Comparison of ENCODE assay signal across 8 cellular contexts in the genomic region with DNA sequence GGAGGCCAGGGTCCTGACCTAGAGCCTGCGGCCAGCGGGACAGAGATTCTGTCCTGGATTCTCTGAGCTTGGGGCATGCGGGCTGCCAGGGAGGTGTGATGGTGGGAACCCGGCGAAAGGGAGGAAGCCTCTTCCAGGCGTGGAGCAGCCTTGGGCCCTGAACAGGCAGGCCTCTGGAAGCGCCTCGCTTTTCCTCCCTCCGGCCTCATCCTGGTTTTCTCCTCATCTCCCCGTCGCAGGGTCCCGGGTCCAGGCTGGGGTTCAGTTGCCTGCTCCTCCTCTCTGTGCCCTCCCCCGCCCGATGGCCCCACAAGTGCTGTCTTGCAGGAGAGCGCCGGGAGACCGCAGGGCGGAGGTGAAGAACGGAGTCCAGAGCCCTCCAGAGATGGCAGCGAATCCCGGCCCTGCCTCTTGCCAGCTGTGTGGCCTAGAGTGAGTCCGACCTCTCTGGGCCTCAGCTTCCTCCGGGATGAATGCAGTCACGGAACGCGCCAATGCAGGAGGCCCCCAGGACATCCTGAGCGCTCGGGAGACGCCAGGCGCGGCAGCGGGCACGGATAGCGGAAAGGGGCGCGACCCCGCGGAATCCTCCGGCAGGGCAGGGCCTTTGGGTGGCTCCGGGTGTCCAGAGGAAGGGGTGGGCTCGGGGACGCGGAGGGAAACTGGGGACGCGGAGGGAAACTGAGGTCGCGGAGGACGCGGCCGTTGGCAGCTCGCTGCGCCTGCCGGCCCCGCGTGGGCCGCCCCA. TPM values are rescaled to one million over a fixed set of nuclear protein-coding genes. Genes with fewer than 3 reads are reported as not detected.
DNase-seq lines count a peak whose midpoint lies in the region; ATAC-seq and TF ChIP-seq lines count a peak whose summit lies in the region.

No MANE protein-coding gene starts in this region.

- no peak overlapping the region for H3K27ac Mint-ChIP-seq in stimulated activated naive CD8-positive, alpha-beta T cell treated with anti-CD3 and anti-CD28 coated beads, Interleukin-15, Interleukin-2, amounts not matched to agents 100 ng/mL and 50 ng/mL, for 24 hours
- H3K27ac Mint-ChIP-seq in chondrocyte (ENCODE audit: unreplicated experiment), result no peak overlapping the region

- H3K9me3 ChIP-seq in mesodermal cell (ENCODE audit: control insufficient read depth, low read length) (no peaks in the 10 kb centered on the region), aorta (ENCODE audit: control insufficient read depth, low read length) (no peaks in the 10 kb centered on the region)

- peaks cover 4% of the 10 kb centered on the region for H3K4me1 Mint-ChIP-seq in stimulated activated naive CD8-positive, alpha-beta T cell treated with anti-CD3 and anti-CD28 coated beads, Interleukin-15, Interleukin-2, amounts not matched to agents 100 ng/mL and 50 ng/mL, for 24 hours (ENCODE audit: low read depth)
- H3K4me1 Mint-ChIP-seq in chondrocyte (ENCODE audit: low read depth), result peaks cover 13% of the 10 kb centered on the region

- peak overlapping the region; percentile 56 for H3K4me3 Mint-ChIP-seq in stimulated activated naive CD8-positive, alpha-beta T cell treated with anti-CD3 and anti-CD28 coated beads, Interleukin-15, Interleukin-2, amounts not matched to agents 100 ng/mL and 50 ng/mL, for 24 hours
- H3K4me3 Mint-ChIP-seq in chondrocyte (ENCODE audit: unreplicated experiment), result peak overlapping the region; percentile 68

- 28 to 34% methylated on average over 36 to 37 of the region's 56 CpGs for WGBS in mesodermal cell (ENCODE audit: insufficient coverage in 2 of 2), 2 experiments
- 9 to 11% methylated on average over 37 to 56 of the region's 56 CpGs for WGBS in aorta, 2 donors

- H3K4me1 ChIP-seq in mesodermal cell (ENCODE audit: control insufficient read depth, insufficient read depth, low read length, poor library complexity, severe bottlenecking), result no peaks in the 10 kb centered on the region
- H3K4me1 ChIP-seq in aorta (ENCODE audit: control insufficient read depth in 1 of 2, insufficient read depth in 2 of 2, low read length in 2 of 2), result no peaks in the 10 kb centered on the region

- no peak for TF ChIP-seq CTCF in chondrocyte (IDR thresholded peaks at IDR 0.05)

- ATAC-seq in stimulated activated naive CD8-positive, alpha-beta T cell treated with anti-CD3 and anti-CD28 coated beads, Interleukin-15, Interleukin-2, amounts not matched to agents 100 U/mL and 50 U/mL, for 24 hours, result no peak
- ATAC-seq in aorta (ENCODE audit: low FRiP score), result peak; percentile 27

- TF ChIP-seq POLR2A in erythroblast (IDR thresholded peaks at IDR 0.05; ENCODE audit: low read length), result no peak

- H3K27me3 Mint-ChIP-seq in stimulated activated naive CD8-positive, alpha-beta T cell treated with anti-CD3 and anti-CD28 coated beads, Interleukin-15, Interleukin-2, amounts not matched to agents 100 ng/mL and 50 ng/mL, for 24 hours, result peaks cover 54% of the 10 kb centered on the region
- peaks cover 18% of the 10 kb centered on the region for H3K27me3 Mint-ChIP-seq in chondrocyte (ENCODE audit: low read depth)

- no peak for DNase-seq in stimulated activated naive CD8-positive, alpha-beta T cell treated with anti-CD3 and anti-CD28 coated beads, Interleukin-15, Interleukin-2, amounts not matched to agents 100 U/mL and 50 U/mL, for 24 hours
- DNase-seq in chondrocyte (ENCODE audit: low spot score), result no peak
- peak in 1 of 2 donors; percentile 74 for DNase-seq in aorta
- no peak for DNase-seq in iPS-NIHi7 (ENCODE audit: extremely low spot score)
- DNase-seq in HK-2 (ENCODE audit: unreplicated experiment), result no peak
- no peak for DNase-seq in erythroblast (lab: John Stamatoyannopoulos, UW)

- H3K36me3 ChIP-seq in mesodermal cell (ENCODE audit: control insufficient read depth, insufficient read depth, low read length), result no peaks in the 10 kb centered on the region
- no peaks in the 10 kb centered on the region for H3K36me3 ChIP-seq in aorta (ENCODE audit: control insufficient read depth in 1 of 2, insufficient read depth in 2 of 2, low read length in 1 of 2)

- H3K36me3 Mint-ChIP-seq in stimulated activated naive CD8-positive, alpha-beta T cell treated with anti-CD3 and anti-CD28 coated beads, Interleukin-15, Interleukin-2, amounts not matched to agents 100 ng/mL and 50 ng/mL, for 24 hours (ENCODE audit: low read depth), result no peaks in the 10 kb centered on the region
- no peaks in the 10 kb centered on the region for H3K36me3 Mint-ChIP-seq in chondrocyte (ENCODE audit: low read depth)

- intact Hi-C loops in aorta (cut with DNase I), result no loop called here

- H3K4me3 ChIP-seq in mesodermal cell (ENCODE audit: extremely low read depth, insufficient read depth, low read length, poor library complexity, severe bottlenecking) (peak overlapping the region; percentile 34), aorta (ENCODE audit: low read length in 2 of 2) (peak overlapping the region; percentile 13 to 73)

- H3K9me3 Mint-ChIP-seq in stimulated activated naive CD8-positive, alpha-beta T cell treated with anti-CD3 and anti-CD28 coated beads, Interleukin-15, Interleukin-2, amounts not matched to agents 100 ng/mL and 50 ng/mL, for 24 hours, result no peaks in the 10 kb centered on the region
- no peaks in the 10 kb centered on the region for H3K9me3 Mint-ChIP-seq in chondrocyte (ENCODE audit: low read depth)

- no peaks in the 10 kb centered on the region for H3K27me3 ChIP-seq in aorta (ENCODE audit: control insufficient read depth in 1 of 2, insufficient read depth in 2 of 2, low read length in 1 of 2)

- H3K27ac ChIP-seq in mesodermal cell (ENCODE audit: low read depth, low read length, severe bottlenecking), result no peak overlapping the region
- H3K27ac ChIP-seq in aorta (ENCODE audit: low read depth in 1 of 2, low read length in 2 of 2), result no peak overlapping the region

RNA-seq across cellular contexts. Expression of gene RAB11FIP4, which starts 0.6 kb away (rescaled TPM):
- 0.30 to 0.94 TPM (median 0.59 TPM) in 3 replicates for total RNA-seq in chondrocyte
- polyA plus RNA-seq in mesodermal cell (2013, experiment 1 of 2), result 4.5 TPM
- polyA plus RNA-seq in mesodermal cell (2013, experiment 2 of 2), result 3.9 TPM
- 1 to 10 TPM in 1 of 2 donors, under 1 TPM in 1; 0.94 to 2.6 TPM for total RNA-seq in aorta
- 1 to 10 TPM in 1 of 2 donors, under 1 TPM in 1; 0.15 to 1.9 TPM for polyA plus RNA-seq in aorta
